Comparison of ENCODE assay signal across 25 cellular contexts in the genomic region with DNA sequence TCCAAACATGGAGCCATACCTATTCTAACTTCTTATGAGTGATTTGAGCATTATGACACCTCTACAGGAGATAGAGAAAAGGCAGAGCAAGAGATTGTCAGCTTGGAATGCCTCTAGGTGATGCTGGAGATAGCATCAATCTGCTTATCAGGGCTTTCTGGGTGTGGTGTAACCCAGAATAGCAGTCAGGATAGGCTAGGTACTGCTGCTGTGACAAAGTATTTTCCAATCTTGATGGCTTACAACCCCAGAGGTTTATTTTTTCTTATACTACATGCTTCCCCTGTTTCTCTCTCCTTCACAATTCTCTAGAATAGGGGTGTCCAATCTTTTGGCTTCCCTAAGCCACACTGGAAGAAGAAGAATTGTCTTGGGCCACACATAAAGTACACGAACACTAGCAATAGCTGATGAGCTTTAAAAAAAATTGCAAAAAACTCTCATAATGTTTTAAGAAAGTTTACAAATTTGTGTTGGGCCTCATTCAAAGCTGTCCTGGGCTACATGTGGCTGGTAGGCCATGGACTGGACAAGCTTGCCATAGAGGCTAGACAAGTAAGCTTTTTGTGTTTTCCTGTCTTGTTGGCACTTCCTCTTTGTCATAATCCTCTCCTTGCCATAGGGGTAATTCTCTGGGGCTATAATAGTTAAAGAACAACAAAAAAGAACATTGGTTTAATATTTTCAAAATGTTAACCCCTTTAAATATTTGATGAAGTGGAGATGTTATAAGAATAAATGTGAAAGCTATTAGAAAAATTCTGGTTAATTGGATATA.
"Had no signal": no experiment of that assay in that cellular context is flagged by ENCODE, and none has a peak within 500 bp of the region (broad histone marks: within the 10 kb centered on the region; RNA-seq: fewer than 3 reads in every experiment).

No MANE protein-coding gene starts in this region.

- FAIRE-seq: endometrium, islet of Langerhans, keratinocyte had no signal

- H3K9me3 ChIP-seq: esophagus squamous epithelium, gastrocnemius medialis, left lung, lower lobe of right lung, mucosa of descending colon had no signal

- H3K4me1 ChIP-seq: esophagus squamous epithelium, gastrocnemius medialis, heart right ventricle, left lung, lower lobe of right lung had no signal

- H3K27me3 ChIP-seq: esophagus squamous epithelium, gastrocnemius medialis, heart right ventricle, left lung had no signal

- H3K36me3 ChIP-seq: esophagus squamous epithelium, gastrocnemius medialis, heart right ventricle, left lung, lower lobe of right lung had no signal

- H3K27ac ChIP-seq: epithelial cell of prostate, esophagus squamous epithelium, gastrocnemius medialis, heart right ventricle, left lung, lower lobe of right lung had no signal

- ATAC-seq: effector memory CD8-positive, alpha-beta T cell; esophagus mucosa; gastrocnemius medialis; heart right ventricle; left cardiac atrium; left lung; left ventricle myocardium superior; lower lobe of right lung; mucosa of descending colon; naive thymus-derived CD8-positive, alpha-beta T cell had no signal

- DNase-seq: cortex of kidney; effector CD8-positive, alpha-beta T cell; effector memory CD8-positive, alpha-beta T cell; erythroblast; esophagus squamous epithelium; foreskin fibroblast; foreskin melanocyte; gastrocnemius medialis; glutamatergic neuron; head of caudate nucleus; heart right ventricle; hippocampal formation; left cardiac atrium; left lung; left ventricle myocardium superior; lower lobe of right lung; mesenchymal stem cell; mucosa of descending colon; naive B cell; naive thymus-derived CD8-positive, alpha-beta T cell had no signal

- H3K4me3 ChIP-seq: esophagus squamous epithelium, gastrocnemius medialis, heart right ventricle, left lung, lower lobe of right lung, mucosa of descending colon had no signal
